In the genomic region with DNA sequence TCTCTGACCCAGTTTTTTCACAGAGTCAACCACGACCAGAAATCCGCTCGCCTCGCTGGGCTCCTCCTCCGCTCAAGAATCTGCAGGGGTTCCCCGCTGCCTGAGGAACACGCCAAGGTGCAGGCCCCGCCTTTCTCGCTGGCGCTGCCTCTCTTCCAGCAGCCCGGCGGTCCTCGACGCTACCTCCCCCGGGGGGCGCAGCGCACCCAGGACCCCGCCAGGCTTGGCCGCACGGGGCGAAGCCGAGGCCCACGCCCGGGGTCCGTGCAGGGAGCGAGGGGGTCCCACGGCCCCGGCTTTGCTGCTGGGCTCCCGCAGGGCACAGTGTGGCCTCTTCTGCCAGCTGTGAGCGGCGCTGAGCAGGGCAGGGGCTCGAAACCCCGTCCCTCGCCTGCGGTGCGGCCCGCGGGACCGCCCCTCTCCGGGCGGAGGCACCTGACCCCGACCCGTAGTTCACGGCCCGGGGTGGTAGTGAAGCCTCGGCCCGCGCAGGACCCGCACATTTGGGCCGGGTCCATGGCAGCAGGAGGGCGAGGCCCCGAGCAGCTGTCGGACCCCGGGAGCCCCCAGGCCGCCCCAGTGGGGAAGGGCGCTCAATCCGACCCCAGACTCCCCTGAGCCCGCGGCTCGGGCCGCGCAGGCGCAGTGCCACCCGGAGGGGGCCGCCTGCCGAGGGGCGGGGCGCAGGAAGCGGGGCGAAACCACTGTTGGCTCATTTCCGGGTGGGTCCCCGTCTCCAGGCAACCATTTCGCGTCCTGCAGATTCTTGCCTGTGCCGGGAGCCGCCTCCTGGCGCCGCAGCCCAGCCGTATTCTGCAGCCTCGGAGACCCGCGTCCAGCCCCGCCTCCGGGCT, we compare ENCODE assay signal across 1 cellular context.
TF ChIP-seq lines count a peak whose summit lies in the region.

No MANE protein-coding gene starts in this region.

TF ChIP-seq in K562, 482 proteins besides CTCF, POLR2A, EP300 and RAD21 (continued from another document and continues in another):
- TF ChIP-seq, protein P1, sequence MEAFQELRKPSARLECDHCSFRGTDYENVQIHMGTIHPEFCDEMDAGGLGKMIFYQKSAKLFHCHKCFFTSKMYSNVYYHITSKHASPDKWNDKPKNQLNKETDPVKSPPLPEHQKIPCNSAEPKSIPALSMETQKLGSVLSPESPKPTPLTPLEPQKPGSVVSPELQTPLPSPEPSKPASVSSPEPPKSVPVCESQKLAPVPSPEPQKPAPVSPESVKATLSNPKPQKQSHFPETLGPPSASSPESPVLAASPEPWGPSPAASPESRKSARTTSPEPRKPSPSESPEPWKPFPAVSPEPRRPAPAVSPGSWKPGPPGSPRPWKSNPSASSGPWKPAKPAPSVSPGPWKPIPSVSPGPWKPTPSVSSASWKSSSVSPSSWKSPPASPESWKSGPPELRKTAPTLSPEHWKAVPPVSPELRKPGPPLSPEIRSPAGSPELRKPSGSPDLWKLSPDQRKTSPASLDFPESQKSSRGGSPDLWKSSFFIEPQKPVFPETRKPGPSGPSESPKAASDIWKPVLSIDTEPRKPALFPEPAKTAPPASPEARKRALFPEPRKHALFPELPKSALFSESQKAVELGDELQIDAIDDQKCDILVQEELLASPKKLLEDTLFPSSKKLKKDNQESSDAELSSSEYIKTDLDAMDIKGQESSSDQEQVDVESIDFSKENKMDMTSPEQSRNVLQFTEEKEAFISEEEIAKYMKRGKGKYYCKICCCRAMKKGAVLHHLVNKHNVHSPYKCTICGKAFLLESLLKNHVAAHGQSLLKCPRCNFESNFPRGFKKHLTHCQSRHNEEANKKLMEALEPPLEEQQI (IDR thresholded peaks at IDR 0.05): no peak
- TF ChIP-seq POLR2G (IDR thresholded peaks at IDR 0.05; ENCODE audit: low read depth, low read length) (peak; percentile 83), PTBP1 (IDR thresholded peaks at IDR 0.05; ENCODE audit: low read depth, low read length) (no peak), MTA3 (IDR thresholded peaks at IDR 0.05; ENCODE audit: borderline replicate concordance) (peak; percentile 89), ZNF197 (CRISPR knock-in tag; IDR thresholded peaks at IDR 0.05; ENCODE audit: low read depth) (no peak), HDAC1 (IDR thresholded peaks at IDR 0.05) (peak in 1 of 2 experiments; percentile 53; a peak in 1 of 4 replicates), ERF (CRISPR knock-in tag; IDR thresholded peaks at IDR 0.05) (peak; percentile 75; the same call in 1 of the 2 replicates), ATF1 (CRISPR knock-in tag; IDR thresholded peaks at IDR 0.05) (no peak), ATF1 (tag; IDR thresholded peaks at IDR 0.05) (peak; percentile 57), BHLHE40 (IDR thresholded peaks at IDR 0.05; ENCODE audit: low read length) (peak; percentile 64), NEUROD1 (IDR thresholded peaks at IDR 0.05; ENCODE audit: borderline replicate concordance, low read depth, low read length, partially characterized antibody) (no peak), CBX5 (IDR thresholded peaks at IDR 0.05; ENCODE audit: borderline replicate concordance, low read depth) (no peak), ZNF561 (CRISPR knock-in tag; conservative IDR thresholded peaks at IDR 0.05) (no peak; the same call in 1 of the 2 replicates), PHB2 (IDR thresholded peaks at IDR 0.05; ENCODE audit: low read depth) (no peak), ZSCAN32 (CRISPR knock-in tag; IDR thresholded peaks at IDR 0.05) (no peak), LEF1 (IDR thresholded peaks at IDR 0.05) (no peak), TRIM24 (IDR thresholded peaks at IDR 0.05) (peak in 1 of 2 experiments; percentile 7; a peak in 1 of 4 replicates), COPS2 (conservative IDR thresholded peaks at IDR 0.05) (no peak), ELF4 (CRISPR knock-in tag; IDR thresholded peaks at IDR 0.05) (no peak), GATAD2A (IDR thresholded peaks at IDR 0.05) (no peak), NFXL1 (CRISPR knock-in tag; IDR thresholded peaks at IDR 0.05) (no peak), TAF1 (IDR thresholded peaks at IDR 0.05; ENCODE audit: control insufficient read depth, extremely low read depth, insufficient read depth, low read length, severe bottlenecking) (no peak), FOSL1 (tag; conservative IDR thresholded peaks at IDR 0.05) (no peak), MED1 (CRISPR knock-in tag; IDR thresholded peaks at IDR 0.05; ENCODE audit: borderline replicate concordance) (no peak), TARDBP (IDR thresholded peaks at IDR 0.05) (no peak), EHMT2 (IDR thresholded peaks at IDR 0.05) (no peak), MCM7 (IDR thresholded peaks at IDR 0.05) (no peak), SMAD4 (CRISPR knock-in tag; conservative IDR thresholded peaks at IDR 0.05) (no peak)
- TF ChIP-seq, protein P2, sequence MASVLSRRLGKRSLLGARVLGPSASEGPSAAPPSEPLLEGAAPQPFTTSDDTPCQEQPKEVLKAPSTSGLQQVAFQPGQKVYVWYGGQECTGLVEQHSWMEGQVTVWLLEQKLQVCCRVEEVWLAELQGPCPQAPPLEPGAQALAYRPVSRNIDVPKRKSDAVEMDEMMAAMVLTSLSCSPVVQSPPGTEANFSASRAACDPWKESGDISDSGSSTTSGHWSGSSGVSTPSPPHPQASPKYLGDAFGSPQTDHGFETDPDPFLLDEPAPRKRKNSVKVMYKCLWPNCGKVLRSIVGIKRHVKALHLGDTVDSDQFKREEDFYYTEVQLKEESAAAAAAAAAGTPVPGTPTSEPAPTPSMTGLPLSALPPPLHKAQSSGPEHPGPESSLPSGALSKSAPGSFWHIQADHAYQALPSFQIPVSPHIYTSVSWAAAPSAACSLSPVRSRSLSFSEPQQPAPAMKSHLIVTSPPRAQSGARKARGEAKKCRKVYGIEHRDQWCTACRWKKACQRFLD (CRISPR knock-in tag; IDR thresholded peaks at IDR 0.05): no peak
- TF ChIP-seq, protein P3, sequence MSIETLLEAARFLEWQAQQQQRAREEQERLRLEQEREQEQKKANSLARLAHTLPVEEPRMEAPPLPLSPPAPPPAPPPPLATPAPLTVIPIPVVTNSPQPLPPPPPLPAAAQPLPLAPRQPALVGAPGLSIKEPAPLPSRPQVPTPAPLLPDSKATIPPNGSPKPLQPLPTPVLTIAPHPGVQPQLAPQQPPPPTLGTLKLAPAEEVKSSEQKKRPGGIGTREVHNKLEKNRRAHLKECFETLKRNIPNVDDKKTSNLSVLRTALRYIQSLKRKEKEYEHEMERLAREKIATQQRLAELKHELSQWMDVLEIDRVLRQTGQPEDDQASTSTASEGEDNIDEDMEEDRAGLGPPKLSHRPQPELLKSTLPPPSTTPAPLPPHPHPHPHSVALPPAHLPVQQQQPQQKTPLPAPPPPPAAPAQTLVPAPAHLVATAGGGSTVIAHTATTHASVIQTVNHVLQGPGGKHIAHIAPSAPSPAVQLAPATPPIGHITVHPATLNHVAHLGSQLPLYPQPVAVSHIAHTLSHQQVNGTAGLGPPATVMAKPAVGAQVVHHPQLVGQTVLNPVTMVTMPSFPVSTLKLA (conservative IDR thresholded peaks at IDR 0.05): peak in 1 of 2 experiments; percentile 57; a peak in 2 of 4 replicates
- TF ChIP-seq, protein P4, sequence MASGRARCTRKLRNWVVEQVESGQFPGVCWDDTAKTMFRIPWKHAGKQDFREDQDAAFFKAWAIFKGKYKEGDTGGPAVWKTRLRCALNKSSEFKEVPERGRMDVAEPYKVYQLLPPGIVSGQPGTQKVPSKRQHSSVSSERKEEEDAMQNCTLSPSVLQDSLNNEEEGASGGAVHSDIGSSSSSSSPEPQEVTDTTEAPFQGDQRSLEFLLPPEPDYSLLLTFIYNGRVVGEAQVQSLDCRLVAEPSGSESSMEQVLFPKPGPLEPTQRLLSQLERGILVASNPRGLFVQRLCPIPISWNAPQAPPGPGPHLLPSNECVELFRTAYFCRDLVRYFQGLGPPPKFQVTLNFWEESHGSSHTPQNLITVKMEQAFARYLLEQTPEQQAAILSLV (tag; IDR thresholded peaks at IDR 0.05): no peak
- TF ChIP-seq, protein P5, sequence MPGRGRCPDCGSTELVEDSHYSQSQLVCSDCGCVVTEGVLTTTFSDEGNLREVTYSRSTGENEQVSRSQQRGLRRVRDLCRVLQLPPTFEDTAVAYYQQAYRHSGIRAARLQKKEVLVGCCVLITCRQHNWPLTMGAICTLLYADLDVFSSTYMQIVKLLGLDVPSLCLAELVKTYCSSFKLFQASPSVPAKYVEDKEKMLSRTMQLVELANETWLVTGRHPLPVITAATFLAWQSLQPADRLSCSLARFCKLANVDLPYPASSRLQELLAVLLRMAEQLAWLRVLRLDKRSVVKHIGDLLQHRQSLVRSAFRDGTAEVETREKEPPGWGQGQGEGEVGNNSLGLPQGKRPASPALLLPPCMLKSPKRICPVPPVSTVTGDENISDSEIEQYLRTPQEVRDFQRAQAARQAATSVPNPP (IDR thresholded peaks at IDR 0.05; ENCODE audit: borderline replicate concordance, insufficient read depth, insufficient read length): no peak
- TF ChIP-seq, protein P6, sequence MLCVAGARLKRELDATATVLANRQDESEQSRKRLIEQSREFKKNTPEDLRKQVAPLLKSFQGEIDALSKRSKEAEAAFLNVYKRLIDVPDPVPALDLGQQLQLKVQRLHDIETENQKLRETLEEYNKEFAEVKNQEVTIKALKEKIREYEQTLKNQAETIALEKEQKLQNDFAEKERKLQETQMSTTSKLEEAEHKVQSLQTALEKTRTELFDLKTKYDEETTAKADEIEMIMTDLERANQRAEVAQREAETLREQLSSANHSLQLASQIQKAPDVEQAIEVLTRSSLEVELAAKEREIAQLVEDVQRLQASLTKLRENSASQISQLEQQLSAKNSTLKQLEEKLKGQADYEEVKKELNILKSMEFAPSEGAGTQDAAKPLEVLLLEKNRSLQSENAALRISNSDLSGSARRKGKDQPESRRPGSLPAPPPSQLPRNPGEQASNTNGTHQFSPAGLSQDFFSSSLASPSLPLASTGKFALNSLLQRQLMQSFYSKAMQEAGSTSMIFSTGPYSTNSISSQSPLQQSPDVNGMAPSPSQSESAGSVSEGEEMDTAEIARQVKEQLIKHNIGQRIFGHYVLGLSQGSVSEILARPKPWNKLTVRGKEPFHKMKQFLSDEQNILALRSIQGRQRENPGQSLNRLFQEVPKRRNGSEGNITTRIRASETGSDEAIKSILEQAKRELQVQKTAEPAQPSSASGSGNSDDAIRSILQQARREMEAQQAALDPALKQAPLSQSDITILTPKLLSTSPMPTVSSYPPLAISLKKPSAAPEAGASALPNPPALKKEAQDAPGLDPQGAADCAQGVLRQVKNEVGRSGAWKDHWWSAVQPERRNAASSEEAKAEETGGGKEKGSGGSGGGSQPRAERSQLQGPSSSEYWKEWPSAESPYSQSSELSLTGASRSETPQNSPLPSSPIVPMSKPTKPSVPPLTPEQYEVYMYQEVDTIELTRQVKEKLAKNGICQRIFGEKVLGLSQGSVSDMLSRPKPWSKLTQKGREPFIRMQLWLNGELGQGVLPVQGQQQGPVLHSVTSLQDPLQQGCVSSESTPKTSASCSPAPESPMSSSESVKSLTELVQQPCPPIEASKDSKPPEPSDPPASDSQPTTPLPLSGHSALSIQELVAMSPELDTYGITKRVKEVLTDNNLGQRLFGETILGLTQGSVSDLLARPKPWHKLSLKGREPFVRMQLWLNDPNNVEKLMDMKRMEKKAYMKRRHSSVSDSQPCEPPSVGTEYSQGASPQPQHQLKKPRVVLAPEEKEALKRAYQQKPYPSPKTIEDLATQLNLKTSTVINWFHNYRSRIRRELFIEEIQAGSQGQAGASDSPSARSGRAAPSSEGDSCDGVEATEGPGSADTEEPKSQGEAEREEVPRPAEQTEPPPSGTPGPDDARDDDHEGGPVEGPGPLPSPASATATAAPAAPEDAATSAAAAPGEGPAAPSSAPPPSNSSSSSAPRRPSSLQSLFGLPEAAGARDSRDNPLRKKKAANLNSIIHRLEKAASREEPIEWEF (CRISPR knock-in tag; IDR thresholded peaks at IDR 0.05): no peak
- TF ChIP-seq, protein P7, sequence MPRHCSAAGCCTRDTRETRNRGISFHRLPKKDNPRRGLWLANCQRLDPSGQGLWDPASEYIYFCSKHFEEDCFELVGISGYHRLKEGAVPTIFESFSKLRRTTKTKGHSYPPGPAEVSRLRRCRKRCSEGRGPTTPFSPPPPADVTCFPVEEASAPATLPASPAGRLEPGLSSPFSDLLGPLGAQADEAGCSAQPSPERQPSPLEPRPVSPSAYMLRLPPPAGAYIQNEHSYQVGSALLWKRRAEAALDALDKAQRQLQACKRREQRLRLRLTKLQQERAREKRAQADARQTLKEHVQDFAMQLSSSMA (CRISPR knock-in tag; IDR thresholded peaks at IDR 0.05): no peak
- TF ChIP-seq, protein P8, sequence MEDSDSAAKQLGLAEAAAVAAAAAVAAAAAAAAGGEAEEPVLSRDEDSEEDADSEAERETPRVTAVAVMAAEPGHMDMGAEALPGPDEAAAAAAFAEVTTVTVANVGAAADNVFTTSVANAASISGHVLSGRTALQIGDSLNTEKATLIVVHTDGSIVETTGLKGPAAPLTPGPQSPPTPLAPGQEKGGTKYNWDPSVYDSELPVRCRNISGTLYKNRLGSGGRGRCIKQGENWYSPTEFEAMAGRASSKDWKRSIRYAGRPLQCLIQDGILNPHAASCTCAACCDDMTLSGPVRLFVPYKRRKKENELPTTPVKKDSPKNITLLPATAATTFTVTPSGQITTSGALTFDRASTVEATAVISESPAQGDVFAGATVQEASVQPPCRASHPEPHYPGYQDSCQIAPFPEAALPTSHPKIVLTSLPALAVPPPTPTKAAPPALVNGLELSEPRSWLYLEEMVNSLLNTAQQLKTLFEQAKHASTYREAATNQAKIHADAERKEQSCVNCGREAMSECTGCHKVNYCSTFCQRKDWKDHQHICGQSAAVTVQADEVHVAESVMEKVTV (CRISPR knock-in tag; IDR thresholded peaks at IDR 0.05): no peak
- TF ChIP-seq, protein P9, sequence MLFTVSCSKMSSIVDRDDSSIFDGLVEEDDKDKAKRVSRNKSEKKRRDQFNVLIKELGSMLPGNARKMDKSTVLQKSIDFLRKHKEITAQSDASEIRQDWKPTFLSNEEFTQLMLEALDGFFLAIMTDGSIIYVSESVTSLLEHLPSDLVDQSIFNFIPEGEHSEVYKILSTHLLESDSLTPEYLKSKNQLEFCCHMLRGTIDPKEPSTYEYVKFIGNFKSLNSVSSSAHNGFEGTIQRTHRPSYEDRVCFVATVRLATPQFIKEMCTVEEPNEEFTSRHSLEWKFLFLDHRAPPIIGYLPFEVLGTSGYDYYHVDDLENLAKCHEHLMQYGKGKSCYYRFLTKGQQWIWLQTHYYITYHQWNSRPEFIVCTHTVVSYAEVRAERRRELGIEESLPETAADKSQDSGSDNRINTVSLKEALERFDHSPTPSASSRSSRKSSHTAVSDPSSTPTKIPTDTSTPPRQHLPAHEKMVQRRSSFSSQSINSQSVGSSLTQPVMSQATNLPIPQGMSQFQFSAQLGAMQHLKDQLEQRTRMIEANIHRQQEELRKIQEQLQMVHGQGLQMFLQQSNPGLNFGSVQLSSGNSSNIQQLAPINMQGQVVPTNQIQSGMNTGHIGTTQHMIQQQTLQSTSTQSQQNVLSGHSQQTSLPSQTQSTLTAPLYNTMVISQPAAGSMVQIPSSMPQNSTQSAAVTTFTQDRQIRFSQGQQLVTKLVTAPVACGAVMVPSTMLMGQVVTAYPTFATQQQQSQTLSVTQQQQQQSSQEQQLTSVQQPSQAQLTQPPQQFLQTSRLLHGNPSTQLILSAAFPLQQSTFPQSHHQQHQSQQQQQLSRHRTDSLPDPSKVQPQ (CRISPR knock-in tag; IDR thresholded peaks at IDR 0.05; ENCODE audit: borderline replicate concordance): 0 out of 2 replicates have a peak, but pooled peaks have one; percentile 42
- TF ChIP-seq, protein P10, sequence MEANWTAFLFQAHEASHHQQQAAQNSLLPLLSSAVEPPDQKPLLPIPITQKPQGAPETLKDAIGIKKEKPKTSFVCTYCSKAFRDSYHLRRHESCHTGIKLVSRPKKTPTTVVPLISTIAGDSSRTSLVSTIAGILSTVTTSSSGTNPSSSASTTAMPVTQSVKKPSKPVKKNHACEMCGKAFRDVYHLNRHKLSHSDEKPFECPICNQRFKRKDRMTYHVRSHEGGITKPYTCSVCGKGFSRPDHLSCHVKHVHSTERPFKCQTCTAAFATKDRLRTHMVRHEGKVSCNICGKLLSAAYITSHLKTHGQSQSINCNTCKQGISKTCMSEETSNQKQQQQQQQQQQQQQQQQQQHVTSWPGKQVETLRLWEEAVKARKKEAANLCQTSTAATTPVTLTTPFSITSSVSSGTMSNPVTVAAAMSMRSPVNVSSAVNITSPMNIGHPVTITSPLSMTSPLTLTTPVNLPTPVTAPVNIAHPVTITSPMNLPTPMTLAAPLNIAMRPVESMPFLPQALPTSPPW (CRISPR knock-in tag; IDR thresholded peaks at IDR 0.05): peak; percentile 87
